Comparison of ENCODE assay signal across 26 cellular contexts in genomic region chr7:137851361-137851945, GRCh38. TPM values are rescaled to one million over a fixed set of nuclear protein-coding genes. Genes with fewer than 3 reads are reported as not detected.
DNase-seq lines count a peak whose midpoint lies in the region; ATAC-seq, FAIRE-seq and TF ChIP-seq lines count a peak whose summit lies in the region.
"Had no signal": no experiment of that assay in that cellular context is flagged by ENCODE, and none has a peak within 500 bp of the region (broad histone marks: within the 10 kb centered on the region; RNA-seq: fewer than 3 reads in every experiment).

No MANE protein-coding gene starts in this region.

- no peaks in the 10 kb centered on the region for H3K79me2 ChIP-seq in DND-41 (ENCODE audit: insufficient read depth, low read length)
- H3K79me2 ChIP-seq: hepatocyte had no signal

- no peaks in the 10 kb centered on the region for H3K9me3 ChIP-seq in DND-41 (ENCODE audit: insufficient read depth, low read length, severe bottlenecking)
- H3K9me3 ChIP-seq: SJCRH30 had no signal

- H3K4me1 ChIP-seq in DND-41 (ENCODE audit: insufficient read depth, low read length) = no peaks in the 10 kb centered on the region
- H3K4me1 ChIP-seq: foreskin keratinocyte, SJCRH30 had no signal

- DNase-seq in DND-41 (no peak), HT1080 (ENCODE audit: low read depth) (peak; percentile 25), brain microvascular endothelial cell (no peak), iris pigment epithelial cell (ENCODE audit: low read depth) (peak; percentile 58), NCI-H1417 (lab: John Stamatoyannopoulos, UW) (no peak), NCI-H524 (lab: John Stamatoyannopoulos, UW) (no peak), frontal cortex (ENCODE audit: low spot score in 2 of 2) (no peak)
- DNase-seq: activated CD4-positive, alpha-beta T cell treated with anti-CD3 and anti-CD28 coated beads for 48 hours; H7; KBM-7; left ventricle myocardium superior; midbrain; MV-4-11; NCI-H187; NCI-H2227 treated with DMSO at 0.1 percent for 48 hours; NK-92 treated with Interleukin-12 subunit alpha and Interleukin-12 subunit beta, amount 100 ng/mL, for 24 hours; posterior cingulate gyrus had no signal

- no peak for TF ChIP-seq CTCF in DND-41 (IDR thresholded peaks at IDR 0.05; ENCODE audit: borderline replicate concordance, extremely low read depth, low read length, poor library complexity, severe bottlenecking)
- TF ChIP-seq CTCF in brain microvascular endothelial cell (IDR thresholded peaks at IDR 0.05; ENCODE audit: low read depth, low read length, missing control alignments) = no peak

- no peak overlapping the region for H3K4me2 ChIP-seq in DND-41 (ENCODE audit: insufficient read depth, low read length)
- H3K4me2 ChIP-seq: hepatocyte had no signal

- in situ Hi-C loops in brain microvascular endothelial cell (cut with HindIII; ENCODE audit: low pct_ligation_motif_present, low sequenced_read_pairs) = no loop called here

- H3K4me3 ChIP-seq in DND-41 (ENCODE audit: low read depth in 1 of 2, low read length in 2 of 2) (no peak overlapping the region), brain microvascular endothelial cell (ENCODE audit: low read depth, low read length) (no peak overlapping the region)
- H3K4me3 ChIP-seq: hepatocyte, SJCRH30 had no signal

- H3K36me3 ChIP-seq in DND-41 (ENCODE audit: insufficient read depth, low read length) (no peaks in the 10 kb centered on the region), brain microvascular endothelial cell (replicated peaks) (peaks cover 13% of the 10 kb centered on the region)
- H3K36me3 ChIP-seq: SJCRH30 had no signal

- no peaks in the 10 kb centered on the region for H4K20me1 ChIP-seq in DND-41 (ENCODE audit: insufficient read depth, low read length)

- ATAC-seq in DND-41 (ENCODE audit: insufficient read depth, low read depth) = peak; percentile 17; the same call in 1 of the 3 replicates
- ATAC-seq in GM19395 (IDR thresholded peaks at IDR 0.05; ENCODE audit: unreplicated experiment) = no peak
- ATAC-seq: foreskin keratinocyte; left ventricle myocardium superior; natural killer cell treated with Interleukin-12 subunit alpha and Interleukin-12 subunit beta and Interleukin-15 and Interleukin-18, amount 100 ng/mL, for 72 hours; sciatic nerve had no signal

- H3K27me3 ChIP-seq in DND-41 (ENCODE audit: insufficient read depth, low read length, poor library complexity) (no peaks in the 10 kb centered on the region), brain microvascular endothelial cell (replicated peaks) (no peaks in the 10 kb centered on the region)
- H3K27me3 ChIP-seq: SJCRH30 had no signal

- no peak overlapping the region for H3K27ac ChIP-seq in DND-41 (ENCODE audit: low read length)
- H3K27ac ChIP-seq in brain microvascular endothelial cell = peak overlapping the region; percentile 61
- H3K27ac ChIP-seq: foreskin keratinocyte, hepatocyte, SJCRH30 had no signal

- FAIRE-seq in frontal cortex (lab: Jason Lieb, UNC) = no peak
- FAIRE-seq: endometrium, G401.6 had no signal

- H3K9ac ChIP-seq in DND-41 (ENCODE audit: low read depth, low read length) = no peak overlapping the region

- H2AFZ ChIP-seq in DND-41 (ENCODE audit: low read depth, low read length) = no peak overlapping the region
- H2AFZ ChIP-seq: hepatocyte had no signal

RNA-seq across cellular contexts. Expression of gene DGKI, which starts 4.7 kb away (rescaled TPM):
- 21.6 and 22.3 TPM in 2 replicates for total RNA-seq in HT1080 (2014; rRNA removed; shearing (Covaris generic))
- 5.4 and 7.6 TPM in 2 replicates for polyA plus RNA-seq in HT1080 (2015; cell fraction: cytosol; rRNA removed)
- 10.0 and 13.6 TPM in 2 replicates for polyA plus RNA-seq in HT1080 (2015; cell fraction: nucleus; rRNA removed)
- 98.6 TPM for total RNA-seq in frontal cortex
- total RNA-seq: foreskin keratinocyte, SJCRH30 had no signal
- polyA plus RNA-seq: foreskin keratinocyte, immature natural killer cell had no signal

Comparison
In these comparisons a context has a peak if more than half of its experiments do, and no peak if none do; other contexts are left out.
1. DNase-seq: peak in HT1080 (single experiment) and iris pigment epithelial cell (single experiment); none in DND-41 (single experiment), brain microvascular endothelial cell (single experiment), NCI-H1417 (0 of 3), NCI-H524 (0 of 2) and frontal cortex (0 of 2).